24 cellular contexts compared by ENCODE assay signal in the genomic region with DNA sequence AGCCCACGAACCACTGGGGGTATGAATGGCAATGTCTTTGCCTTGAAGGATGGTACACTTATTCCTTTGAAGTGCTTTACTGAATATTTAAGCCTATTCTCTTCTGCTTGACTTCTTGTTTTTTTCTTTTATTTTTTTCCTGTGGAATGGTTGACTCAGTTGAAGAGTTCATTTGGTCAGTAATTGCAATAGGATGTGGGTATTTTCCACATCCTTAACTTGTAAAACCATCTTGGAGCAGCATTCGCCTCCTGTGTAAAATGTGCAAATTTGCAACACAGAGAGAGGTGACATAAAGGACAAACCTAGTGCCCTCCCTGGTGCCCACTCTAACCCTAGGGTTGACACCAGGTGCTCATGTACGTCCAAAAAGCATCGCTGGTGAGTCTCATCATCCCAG.
DNase-seq lines count a peak whose midpoint lies in the region; ATAC-seq and FAIRE-seq lines count a peak whose summit lies in the region.
"Had no signal": no experiment of that assay in that cellular context is flagged by ENCODE, and none has a peak within 500 bp of the region (broad histone marks: within the 10 kb centered on the region; RNA-seq: fewer than 3 reads in every experiment).

No MANE protein-coding gene starts in this region.

- peak overlapping the region; percentile 93 for H3K27ac Mint-ChIP-seq in stimulated activated naive CD8-positive, alpha-beta T cell treated with anti-CD3 and anti-CD28 coated beads, Interleukin-15, Interleukin-2, amounts not matched to agents 100 ng/mL and 50 ng/mL, for 24 hours
- peak overlapping the region; percentile 95 for H3K27ac Mint-ChIP-seq in activated naive CD8-positive, alpha-beta T cell treated with anti-CD3 and anti-CD28 coated beads, Interleukin-2, amount 50 U/mL, for 24 hours
- H3K27ac Mint-ChIP-seq in stimulated activated naive CD8-positive, alpha-beta T cell treated with anti-CD3 and anti-CD28 coated beads, Interleukin-15, amount 100 ng/mL, for 72 hours = no peak overlapping the region
- H3K27ac Mint-ChIP-seq: memory B cell had no signal

- FAIRE-seq in frontal cortex (lab: Jason Lieb, UNC) = no peak
- FAIRE-seq: islet of Langerhans, small intestine had no signal

- no peaks in the 10 kb centered on the region for H3K36me3 Mint-ChIP-seq in stimulated activated naive CD8-positive, alpha-beta T cell treated with anti-CD3 and anti-CD28 coated beads, Interleukin-15, Interleukin-2, amounts not matched to agents 100 ng/mL and 50 ng/mL, for 24 hours (ENCODE audit: low read depth)
- no peaks in the 10 kb centered on the region for H3K36me3 Mint-ChIP-seq in activated naive CD8-positive, alpha-beta T cell treated with anti-CD3 and anti-CD28 coated beads, Interleukin-2, amount 50 U/mL, for 24 hours (ENCODE audit: low read depth)
- H3K36me3 Mint-ChIP-seq: memory B cell had no signal

- DNase-seq in stimulated activated naive CD8-positive, alpha-beta T cell treated with anti-CD3 and anti-CD28 coated beads, Interleukin-15, Interleukin-2, amounts not matched to agents 100 U/mL and 50 U/mL, for 24 hours = no peak
- DNase-seq in RPMI7951 (ENCODE audit: low read depth) = peak; percentile 69
- DNase-seq in activated naive CD8-positive, alpha-beta T cell treated with anti-CD3 and anti-CD28 coated beads, Interleukin-2, amount 50 U/mL, for 24 hours = no peak
- DNase-seq in stimulated activated naive CD8-positive, alpha-beta T cell treated with anti-CD3 and anti-CD28 coated beads, Interleukin-15, amount 100 ng/mL, for 72 hours = no peak
- DNase-seq in NCI-H446 (lab: John Stamatoyannopoulos, UW) = no peak
- no peak for DNase-seq in frontal cortex (ENCODE audit: low spot score in 2 of 2)
- DNase-seq in D341Med (ENCODE audit: low spot score) = no peak
- DNase-seq: activated CD4-positive, alpha-beta T cell treated with anti-CD3 and anti-CD28 coated beads, Interleukin-2, amount 50 U/mL, for 4 hours; DMS79; Karpas-422; left lung; MV-4-11; NCI-H1436; NCI-H2081; NCI-H2227 treated with DMSO at 0.1 percent for 48 hours; NCI-H69; PC-9; small intestine; stimulated activated naive CD4-positive, alpha-beta T cell treated with Interleukin-2 at 50 U/mL for 16 hours had no signal

- no peaks in the 10 kb centered on the region for H3K27me3 Mint-ChIP-seq in stimulated activated naive CD8-positive, alpha-beta T cell treated with anti-CD3 and anti-CD28 coated beads, Interleukin-15, Interleukin-2, amounts not matched to agents 100 ng/mL and 50 ng/mL, for 24 hours
- peaks cover under 1% of the 10 kb centered on the region for H3K27me3 Mint-ChIP-seq in activated naive CD8-positive, alpha-beta T cell treated with anti-CD3 and anti-CD28 coated beads, Interleukin-2, amount 50 U/mL, for 24 hours
- no peaks in the 10 kb centered on the region for H3K27me3 Mint-ChIP-seq in stimulated activated naive CD8-positive, alpha-beta T cell treated with anti-CD3 and anti-CD28 coated beads, Interleukin-15, amount 100 ng/mL, for 72 hours
- H3K27me3 Mint-ChIP-seq: memory B cell had no signal

- H3K9me3 Mint-ChIP-seq in stimulated activated naive CD8-positive, alpha-beta T cell treated with anti-CD3 and anti-CD28 coated beads, Interleukin-15, Interleukin-2, amounts not matched to agents 100 ng/mL and 50 ng/mL, for 24 hours = no peaks in the 10 kb centered on the region
- peaks cover 3% of the 10 kb centered on the region for H3K9me3 Mint-ChIP-seq in activated naive CD8-positive, alpha-beta T cell treated with anti-CD3 and anti-CD28 coated beads, Interleukin-2, amount 50 U/mL, for 24 hours
- H3K9me3 Mint-ChIP-seq in stimulated activated naive CD8-positive, alpha-beta T cell treated with anti-CD3 and anti-CD28 coated beads, Interleukin-15, amount 100 ng/mL, for 72 hours = no peaks in the 10 kb centered on the region
- H3K9me3 Mint-ChIP-seq: memory B cell had no signal

- ATAC-seq in stimulated activated naive CD8-positive, alpha-beta T cell treated with anti-CD3 and anti-CD28 coated beads, Interleukin-15, Interleukin-2, amounts not matched to agents 100 U/mL and 50 U/mL, for 24 hours = no peak
- ATAC-seq in activated naive CD8-positive, alpha-beta T cell treated with anti-CD3 and anti-CD28 coated beads, Interleukin-2, amount 50 U/mL, for 24 hours = no peak
- no peak for ATAC-seq in stimulated activated naive CD8-positive, alpha-beta T cell treated with anti-CD3 and anti-CD28 coated beads, Interleukin-15, amount 100 ng/mL, for 72 hours
- ATAC-seq: HCT116, left lung, Right ventricle myocardium inferior had no signal

- H3K4me3 Mint-ChIP-seq in stimulated activated naive CD8-positive, alpha-beta T cell treated with anti-CD3 and anti-CD28 coated beads, Interleukin-15, Interleukin-2, amounts not matched to agents 100 ng/mL and 50 ng/mL, for 24 hours = peak overlapping the region; percentile 63
- H3K4me3 Mint-ChIP-seq in activated naive CD8-positive, alpha-beta T cell treated with anti-CD3 and anti-CD28 coated beads, Interleukin-2, amount 50 U/mL, for 24 hours = no peak overlapping the region
- peak overlapping the region; percentile 35 to 71 for H3K4me3 Mint-ChIP-seq in stimulated activated naive CD8-positive, alpha-beta T cell treated with anti-CD3 and anti-CD28 coated beads, Interleukin-15, amount 100 ng/mL, for 72 hours
- H3K4me3 Mint-ChIP-seq: memory B cell had no signal

- peaks cover 68% of the 10 kb centered on the region for H3K4me1 Mint-ChIP-seq in stimulated activated naive CD8-positive, alpha-beta T cell treated with anti-CD3 and anti-CD28 coated beads, Interleukin-15, Interleukin-2, amounts not matched to agents 100 ng/mL and 50 ng/mL, for 24 hours (ENCODE audit: low read depth)
- peaks cover 70% of the 10 kb centered on the region for H3K4me1 Mint-ChIP-seq in activated naive CD8-positive, alpha-beta T cell treated with anti-CD3 and anti-CD28 coated beads, Interleukin-2, amount 50 U/mL, for 24 hours
- H3K4me1 Mint-ChIP-seq in stimulated activated naive CD8-positive, alpha-beta T cell treated with anti-CD3 and anti-CD28 coated beads, Interleukin-15, amount 100 ng/mL, for 72 hours = peaks cover 61% of the 10 kb centered on the region

Comparison
In these comparisons a context has a peak if more than half of its experiments do, and no peak if none do; other contexts are left out.
1. H3K27ac Mint-ChIP-seq: peak in stimulated activated naive CD8-positive, alpha-beta T cell treated with anti-CD3 and anti-CD28 coated beads, Interleukin-15, Interleukin-2, amounts not matched to agents 100 ng/mL and 50 ng/mL, for 24 hours (single experiment) and activated naive CD8-positive, alpha-beta T cell treated with anti-CD3 and anti-CD28 coated beads, Interleukin-2, amount 50 U/mL, for 24 hours (single experiment); none in stimulated activated naive CD8-positive, alpha-beta T cell treated with anti-CD3 and anti-CD28 coated beads, Interleukin-15, amount 100 ng/mL, for 72 hours (0 of 2).